22 cellular contexts compared by ENCODE assay signal in genomic region chrX:106249706-106250379, GRCh38.
"Had no signal": no experiment of that assay in that cellular context is flagged by ENCODE, and none has a peak within 500 bp of the region (broad histone marks: within the 10 kb centered on the region; RNA-seq: fewer than 3 reads in every experiment).

No MANE protein-coding gene starts in this region.

- FAIRE-seq: frontal cortex, pancreas, urothelium cell line had no signal

- H3K36me3 ChIP-seq: ascending aorta, pancreas, tibial artery had no signal

- H3K4me3 Mint-ChIP-seq: activated CD4-positive, alpha-beta T cell treated with anti-CD3 and anti-CD28 coated beads, Interleukin-2, amount 10 ng/mL, durations not matched to agents 24 days and 14 days; activated CD8-positive, alpha-beta T cell treated with anti-CD3 and anti-CD28 coated beads, Interleukin-2, amount 10 ng/mL, durations not matched to agents 7 days and 5 days; activated naive CD4-positive, alpha-beta T cell treated with anti-CD3 and anti-CD28 coated beads, Interleukin-2, amount 10 ng/mL, durations not matched to agents 7 days and 5 days; activated naive CD8-positive, alpha-beta T cell treated with anti-CD3 and anti-CD28 coated beads, Interleukin-2, amount 50 U/mL, for 24 hours; activated T-cell treated with anti-CD3 and anti-CD28 coated beads, Interleukin-2, amount 50 U/mL, for 4 hours; effector memory CD8-positive, alpha-beta T cell; naive B cell; neural crest cell had no signal

- H3K4me1 Mint-ChIP-seq: activated CD4-positive, alpha-beta T cell treated with anti-CD3 and anti-CD28 coated beads, Interleukin-2, amount 10 ng/mL, durations not matched to agents 24 days and 14 days; activated naive CD4-positive, alpha-beta T cell treated with anti-CD3 and anti-CD28 coated beads, Interleukin-2, amount 10 ng/mL, durations not matched to agents 7 days and 5 days; activated naive CD8-positive, alpha-beta T cell treated with anti-CD3 and anti-CD28 coated beads, Interleukin-2, amount 50 U/mL, for 24 hours; naive B cell; neural crest cell had no signal

- H3K27ac ChIP-seq: ascending aorta, pancreas, SK-N-MC, tibial artery had no signal

- H3K27ac Mint-ChIP-seq: activated CD4-positive, alpha-beta T cell treated with anti-CD3 and anti-CD28 coated beads, Interleukin-2, amount 10 ng/mL, durations not matched to agents 24 days and 14 days; activated CD8-positive, alpha-beta T cell treated with anti-CD3 and anti-CD28 coated beads, Interleukin-2, amount 10 ng/mL, durations not matched to agents 7 days and 5 days; activated naive CD4-positive, alpha-beta T cell treated with anti-CD3 and anti-CD28 coated beads, Interleukin-2, amount 10 ng/mL, durations not matched to agents 7 days and 5 days; activated naive CD8-positive, alpha-beta T cell treated with anti-CD3 and anti-CD28 coated beads, Interleukin-2, amount 50 U/mL, for 24 hours; effector memory CD8-positive, alpha-beta T cell; naive B cell had no signal

- H3K4me1 ChIP-seq: ascending aorta, pancreas, tibial artery had no signal

- ATAC-seq: activated CD8-positive, alpha-beta T cell treated with anti-CD3 and anti-CD28 coated beads, Interleukin-2, amount 10 ng/mL, durations not matched to agents 7 days and 5 days; activated naive CD8-positive, alpha-beta T cell treated with anti-CD3 and anti-CD28 coated beads, Interleukin-2, amount 50 U/mL, for 24 hours; activated T-cell treated with anti-CD3 and anti-CD28 coated beads, Interleukin-2, amount 50 U/mL, for 4 hours; effector memory CD8-positive, alpha-beta T cell; left ventricle myocardium superior; pancreas had no signal

- H3K4me3 ChIP-seq: ascending aorta, pancreas, SK-N-MC, tibial artery had no signal

- H3K9me3 ChIP-seq: ascending aorta, pancreas, tibial artery had no signal

- DNase-seq: activated CD4-positive, alpha-beta T cell treated with anti-CD3 and anti-CD28 coated beads, Interleukin-2, amount 10 ng/mL, durations not matched to agents 24 days and 14 days; activated CD8-positive, alpha-beta T cell treated with anti-CD3 and anti-CD28 coated beads, Interleukin-2, amount 10 ng/mL, durations not matched to agents 7 days and 5 days; activated effector memory CD4-positive, alpha-beta T cell treated with Interleukin-2 at 50 U/mL for 16 hours; activated naive CD4-positive, alpha-beta T cell treated with anti-CD3 and anti-CD28 coated beads, Interleukin-2, amount 10 ng/mL, durations not matched to agents 7 days and 5 days; activated naive CD8-positive, alpha-beta T cell treated with anti-CD3 and anti-CD28 coated beads, Interleukin-2, amount 50 U/mL, for 24 hours; activated T-cell treated with anti-CD3 and anti-CD28 coated beads, Interleukin-2, amount 50 U/mL, for 4 hours; effector memory CD8-positive, alpha-beta T cell; head of caudate nucleus; kidney glomerular epithelial cell; left ventricle myocardium superior; naive B cell; pancreas; stimulated activated CD4-positive, alpha-beta T cell treated with anti-CD3 and anti-CD28 coated beads, Interleukin-12 subunit alpha, Interleukin-12 subunit beta, amount 100 ng/mL, for 4 hours; stimulated activated CD4-positive, alpha-beta T cell treated with anti-CD3 and anti-CD28 coated beads, Interleukin-1b, Interleukin-23, amount 100 ng/mL, for 48 hours; stimulated activated CD8-positive, alpha-beta memory T cell treated with anti-CD3 and anti-CD28 coated beads, Interleukin-4, amount 100 ng/mL, for 48 hours; stimulated activated naive CD4-positive, alpha-beta T cell; tibial artery had no signal

- H3K9me3 Mint-ChIP-seq: activated CD4-positive, alpha-beta T cell treated with anti-CD3 and anti-CD28 coated beads, Interleukin-2, amount 10 ng/mL, durations not matched to agents 24 days and 14 days; activated naive CD4-positive, alpha-beta T cell treated with anti-CD3 and anti-CD28 coated beads, Interleukin-2, amount 10 ng/mL, durations not matched to agents 7 days and 5 days; activated naive CD8-positive, alpha-beta T cell treated with anti-CD3 and anti-CD28 coated beads, Interleukin-2, amount 50 U/mL, for 24 hours; activated T-cell treated with anti-CD3 and anti-CD28 coated beads, Interleukin-2, amount 50 U/mL, for 4 hours; effector memory CD8-positive, alpha-beta T cell had no signal

- H3K27me3 Mint-ChIP-seq: activated CD4-positive, alpha-beta T cell treated with anti-CD3 and anti-CD28 coated beads, Interleukin-2, amount 10 ng/mL, durations not matched to agents 24 days and 14 days; activated naive CD4-positive, alpha-beta T cell treated with anti-CD3 and anti-CD28 coated beads, Interleukin-2, amount 10 ng/mL, durations not matched to agents 7 days and 5 days; activated naive CD8-positive, alpha-beta T cell treated with anti-CD3 and anti-CD28 coated beads, Interleukin-2, amount 50 U/mL, for 24 hours; effector memory CD8-positive, alpha-beta T cell; naive B cell had no signal

- H3K36me3 Mint-ChIP-seq: activated naive CD4-positive, alpha-beta T cell treated with anti-CD3 and anti-CD28 coated beads, Interleukin-2, amount 10 ng/mL, durations not matched to agents 7 days and 5 days; naive B cell had no signal

- H3K27me3 ChIP-seq: ascending aorta, tibial artery had no signal
